Comparison of ENCODE assay signal across 43 cellular contexts in genomic region chr19:8881512-8881911, GRCh38. TPM values are rescaled to one million over a fixed set of nuclear protein-coding genes. Genes with fewer than 3 reads are reported as not detected.
"Had no signal": no experiment of that assay in that cellular context is flagged by ENCODE, and none has a peak within 500 bp of the region (broad histone marks: within the 10 kb centered on the region; RNA-seq: fewer than 3 reads in every experiment).

No MANE protein-coding gene starts in this region.

- H3K36me3 ChIP-seq: adrenal gland, ascending aorta, brain microvascular endothelial cell, breast epithelium, cardiac muscle cell had no signal

- H3K9me3 ChIP-seq: adrenal gland, ascending aorta, body of pancreas had no signal

- FAIRE-seq: astrocyte had no signal

- H3K4me3 ChIP-seq: adrenal gland, ascending aorta, body of pancreas, breast epithelium, cardiac muscle cell had no signal

- DNase-seq: activated effector memory CD4-positive, alpha-beta T cell treated with anti-CD3 and anti-CD28 coated beads, Interleukin-2, amount 50 U/mL, for 16 hours; activated effector memory CD4-positive, alpha-beta T cell treated with Interleukin-2 at 50 U/mL for 16 hours; activated gamma-delta T cell; activated gamma-delta T cell treated with Interleukin-2 at 50 U/mL for 16 hours; activated naive CD4-positive, alpha-beta T cell; activated naive CD4-positive, alpha-beta T cell treated with anti-CD3 and anti-CD28 coated beads for 36 hours; activated naive CD4-positive, alpha-beta T cell treated with anti-CD3 and anti-CD28 coated beads, Interleukin-2, amount 10 ng/mL, durations not matched to agents 7 days and 5 days; activated naive CD4-positive, alpha-beta T cell treated with anti-CD3 and anti-CD28 coated beads, Interleukin-2, amount 50 U/mL, for 16 hours; activated naive CD4-positive, alpha-beta T cell treated with Interleukin-2 at 50 U/mL for 16 hours; activated naive CD8-positive, alpha-beta T cell treated with anti-CD3 and anti-CD28 coated beads for 36 hours; activated naive CD8-positive, alpha-beta T cell treated with anti-CD3 and anti-CD28 coated beads, Interleukin-2, amount 10 ng/mL, durations not matched to agents 7 days and 5 days; activated naive CD8-positive, alpha-beta T cell treated with anti-CD3 and anti-CD28 coated beads, Interleukin-2, amount 50 U/mL, for 24 hours; activated T-cell treated with anti-CD3 and anti-CD28 coated beads, Interleukin-2, amount 50 U/mL, for 1 hour; activated T-cell treated with anti-CD3 and anti-CD28 coated beads, Interleukin-2, amount 50 U/mL, for 24 hours; activated T-cell treated with anti-CD3 and anti-CD28 coated beads, Interleukin-2, amount 50 U/mL, for 4 hours; activated T-cell treated with anti-CD3 and anti-CD28 coated beads, Interleukin-2, amount 50 U/mL, for 48 hours; activated T-cell treated with anti-CD3 and anti-CD28 coated beads, Interleukin-2, amount 50 U/mL, for 72 hours; adrenal gland; amniotic stem cell; amygdala; anterior cingulate cortex; aorta; body of pancreas; brain microvascular endothelial cell; caudate nucleus; central memory CD4-positive, alpha-beta T cell; cerebellar nuclear complex had no signal

- H3K4me3 Mint-ChIP-seq: activated naive CD4-positive, alpha-beta T cell treated with anti-CD3 and anti-CD28 coated beads for 36 hours; activated naive CD4-positive, alpha-beta T cell treated with anti-CD3 and anti-CD28 coated beads, Interleukin-2, amount 10 ng/mL, durations not matched to agents 7 days and 5 days; activated naive CD4-positive, alpha-beta T cell treated with anti-CD3 and anti-CD28 coated beads, Interleukin-2, amount 50 U/mL, for 24 hours; activated naive CD8-positive, alpha-beta T cell; activated naive CD8-positive, alpha-beta T cell treated with anti-CD3 and anti-CD28 coated beads for 36 hours; activated naive CD8-positive, alpha-beta T cell treated with anti-CD3 and anti-CD28 coated beads, Interleukin-2, amount 10 ng/mL, durations not matched to agents 7 days and 5 days; activated naive CD8-positive, alpha-beta T cell treated with anti-CD3 and anti-CD28 coated beads, Interleukin-2, amount 50 U/mL, for 24 hours; activated T-cell treated with anti-CD3 and anti-CD28 coated beads, Interleukin-2, amount 50 U/mL, for 24 hours; activated T-cell treated with anti-CD3 and anti-CD28 coated beads, Interleukin-2, amount 50 U/mL, for 4 hours; activated T-cell treated with anti-CD3 and anti-CD28 coated beads, Interleukin-2, amount 50 U/mL, for 72 hours; activated T-helper 1 cell treated with anti-CD3 and anti-CD28 coated beads, Interleukin-12 subunit alpha, Interleukin-12 subunit beta, Interleukin-2, Interleukin-4 antibody, amounts not matched to agents 30 ng/mL and 10 ng/mL and 1 ng/mL, durations not matched to agents 14 hours and 24 hours and 36 hours; activated T-helper 17 cell treated with anti-CD3 and anti-CD28 coated beads, Interleukin-2, amount 50 U/mL, for 72 hours; brain; central memory CD8-positive, alpha-beta T cell had no signal

- H3K27ac ChIP-seq: adrenal gland, ascending aorta, body of pancreas, brain microvascular endothelial cell, breast epithelium, cardiac muscle cell had no signal

- H3K27ac Mint-ChIP-seq: activated naive CD4-positive, alpha-beta T cell treated with anti-CD3 and anti-CD28 coated beads for 36 hours; activated naive CD4-positive, alpha-beta T cell treated with anti-CD3 and anti-CD28 coated beads, Interleukin-2, amount 10 ng/mL, durations not matched to agents 7 days and 5 days; activated naive CD4-positive, alpha-beta T cell treated with anti-CD3 and anti-CD28 coated beads, Interleukin-2, amount 50 U/mL, for 24 hours; activated naive CD4-positive, alpha-beta T cell treated with anti-CD3 and anti-CD28 coated beads, Interleukin-2, amount 50 U/mL, for 72 hours; activated naive CD8-positive, alpha-beta T cell; activated naive CD8-positive, alpha-beta T cell treated with anti-CD3 and anti-CD28 coated beads for 36 hours; activated naive CD8-positive, alpha-beta T cell treated with anti-CD3 and anti-CD28 coated beads, Interleukin-2, amount 10 ng/mL, durations not matched to agents 7 days and 5 days; activated naive CD8-positive, alpha-beta T cell treated with anti-CD3 and anti-CD28 coated beads, Interleukin-2, amount 50 U/mL, for 24 hours; activated T-cell treated with anti-CD3 and anti-CD28 coated beads, Interleukin-2, amount 50 U/mL, for 24 hours; activated T-cell treated with anti-CD3 and anti-CD28 coated beads, Interleukin-2, amount 50 U/mL, for 72 hours; activated T-helper 1 cell treated with anti-CD3 and anti-CD28 coated beads, Interleukin-12 subunit alpha, Interleukin-12 subunit beta, Interleukin-2, Interleukin-4 antibody, amounts not matched to agents 30 ng/mL and 10 ng/mL and 1 ng/mL, durations not matched to agents 14 hours and 24 hours and 36 hours; activated T-helper 17 cell treated with anti-CD3 and anti-CD28 coated beads, Interleukin-2, amount 50 U/mL, for 72 hours; activated T-helper 2 cell treated with anti-CD3 and anti-CD28 coated beads, Interferon-gamma antibody, Interleukin-2, Interleukin-4, amounts not matched to agents 10 μg/mL and 5 μg/mL and 100 μg/mL, durations not matched to agents 14 hours and 24 hours and 36 hours; brain had no signal

- H3K9me3 Mint-ChIP-seq: activated naive CD4-positive, alpha-beta T cell treated with anti-CD3 and anti-CD28 coated beads, Interleukin-2, amount 50 U/mL, for 24 hours; activated naive CD8-positive, alpha-beta T cell treated with anti-CD3 and anti-CD28 coated beads for 36 hours had no signal

- H3K4me1 ChIP-seq: adrenal gland, ascending aorta, body of pancreas, breast epithelium had no signal

- H3K4me1 Mint-ChIP-seq: activated naive CD4-positive, alpha-beta T cell treated with anti-CD3 and anti-CD28 coated beads, Interleukin-2, amount 10 ng/mL, durations not matched to agents 7 days and 5 days; activated naive CD4-positive, alpha-beta T cell treated with anti-CD3 and anti-CD28 coated beads, Interleukin-2, amount 50 U/mL, for 24 hours; activated naive CD8-positive, alpha-beta T cell treated with anti-CD3 and anti-CD28 coated beads for 36 hours; activated naive CD8-positive, alpha-beta T cell treated with anti-CD3 and anti-CD28 coated beads, Interleukin-2, amount 10 ng/mL, durations not matched to agents 7 days and 5 days; activated naive CD8-positive, alpha-beta T cell treated with anti-CD3 and anti-CD28 coated beads, Interleukin-2, amount 50 U/mL, for 24 hours; activated T-helper 17 cell treated with anti-CD3 and anti-CD28 coated beads, Interleukin-2, amount 50 U/mL, for 72 hours; brain; central memory CD8-positive, alpha-beta T cell had no signal

- ATAC-seq: activated naive CD4-positive, alpha-beta T cell treated with anti-CD3 and anti-CD28 coated beads, Interleukin-2, amount 50 U/mL, for 72 hours; activated naive CD8-positive, alpha-beta T cell treated with anti-CD3 and anti-CD28 coated beads, Interleukin-2, amount 50 U/mL, for 24 hours; activated T-cell treated with anti-CD3 and anti-CD28 coated beads, Interleukin-2, amount 50 U/mL, for 4 hours; activated T-cell treated with anti-CD3 and anti-CD28 coated beads, Interleukin-2, amount 50 U/mL, for 72 hours; activated T-helper 17 cell treated with anti-CD3 and anti-CD28 coated beads, Interleukin-2, amount 50 U/mL, for 72 hours; body of pancreas had no signal

- H3K27me3 ChIP-seq: adrenal gland, ascending aorta, body of pancreas, brain microvascular endothelial cell, breast epithelium, cardiac muscle cell had no signal

- H3K27me3 Mint-ChIP-seq: activated naive CD4-positive, alpha-beta T cell treated with anti-CD3 and anti-CD28 coated beads, Interleukin-2, amount 10 ng/mL, durations not matched to agents 7 days and 5 days; activated naive CD8-positive, alpha-beta T cell treated with anti-CD3 and anti-CD28 coated beads, Interleukin-2, amount 10 ng/mL, durations not matched to agents 7 days and 5 days; brain had no signal

- H3K36me3 Mint-ChIP-seq: activated naive CD4-positive, alpha-beta T cell treated with anti-CD3 and anti-CD28 coated beads, Interleukin-2, amount 10 ng/mL, durations not matched to agents 7 days and 5 days; activated naive CD4-positive, alpha-beta T cell treated with anti-CD3 and anti-CD28 coated beads, Interleukin-2, amount 50 U/mL, for 24 hours; activated naive CD8-positive, alpha-beta T cell; activated naive CD8-positive, alpha-beta T cell treated with anti-CD3 and anti-CD28 coated beads for 36 hours; brain had no signal

RNA-seq across cellular contexts. Expression of gene MBD3L1, which starts 49.3 kb away (rescaled TPM):
- total RNA-seq: activated naive CD4-positive, alpha-beta T cell treated with anti-CD3 and anti-CD28 coated beads for 36 hours; activated naive CD4-positive, alpha-beta T cell treated with anti-CD3 and anti-CD28 coated beads, Interleukin-2, amount 50 U/mL, for 72 hours; activated naive CD8-positive, alpha-beta T cell treated with anti-CD3 and anti-CD28 coated beads for 36 hours; activated naive CD8-positive, alpha-beta T cell treated with anti-CD3 and anti-CD28 coated beads, Interleukin-2, amount 10 ng/mL, durations not matched to agents 7 days and 5 days; activated T-cell treated with anti-CD3 and anti-CD28 coated beads, Interleukin-2, amount 50 U/mL, for 4 hours; activated T-cell treated with anti-CD3 and anti-CD28 coated beads, Interleukin-2, amount 50 U/mL, for 72 hours; activated T-helper 1 cell treated with anti-CD3 and anti-CD28 coated beads, Interleukin-12 subunit alpha, Interleukin-12 subunit beta, Interleukin-2, Interleukin-4 antibody, amounts not matched to agents 30 ng/mL and 10 ng/mL and 1 ng/mL, durations not matched to agents 14 hours and 24 hours and 36 hours; activated T-helper 17 cell treated with anti-CD3 and anti-CD28 coated beads, Interleukin-2, amount 50 U/mL, for 72 hours; activated T-helper 2 cell treated with anti-CD3 and anti-CD28 coated beads, Interferon-gamma antibody, Interleukin-2, Interleukin-4, amounts not matched to agents 10 μg/mL and 5 μg/mL and 100 μg/mL, durations not matched to agents 14 hours and 24 hours and 36 hours; adrenal gland; aorta; ascending aorta; astrocyte; body of pancreas; breast epithelium; bronchial epithelial cell; cardiac muscle cell; cardiac septum; cerebellum; chondrocyte had no signal
- polyA plus RNA-seq: adrenal gland, aorta, cardiac muscle cell had no signal

RNA-seq across cellular contexts. Expression of gene ZNF558, which starts 49.4 kb away (rescaled TPM):
- total RNA-seq: astrocyte, cardiac muscle cell had no signal
- polyA plus RNA-seq: cardiac muscle cell had no signal
